1 cellular context compared by ENCODE assay signal in the genomic region with DNA sequence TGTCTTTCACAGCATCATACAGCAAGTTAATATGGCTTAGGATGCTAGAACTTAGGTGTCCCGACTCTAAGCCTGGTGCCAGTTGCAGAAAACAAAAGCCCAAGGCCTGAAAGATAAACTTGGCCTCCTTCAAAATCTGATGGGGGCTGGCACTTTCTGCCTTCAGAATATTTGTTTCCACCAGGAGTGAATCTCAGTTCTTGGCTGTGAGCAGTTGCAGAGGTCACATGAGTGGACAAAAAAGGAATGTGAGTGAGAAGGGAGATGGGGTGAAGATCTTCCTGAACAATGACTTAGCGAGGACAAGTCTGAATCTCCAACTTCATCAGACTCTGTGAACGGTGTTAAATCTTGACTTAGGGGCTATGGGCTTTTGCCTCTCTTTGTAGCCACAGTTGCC.
TF ChIP-seq lines count a peak whose summit lies in the region.

No MANE protein-coding gene starts in this region.

TF ChIP-seq in GM12878, 131 proteins besides CTCF, POLR2A, EP300 and RAD21:
- TF ChIP-seq HCFC1 (IDR thresholded peaks at IDR 0.05; ENCODE audit: low read length), result no peak
- TF ChIP-seq NBN (IDR thresholded peaks at IDR 0.05), result no peak
- TF ChIP-seq NR2C1 (IDR thresholded peaks at IDR 0.05), result no peak
- TF ChIP-seq POLR2AphosphoS2 (IDR thresholded peaks at IDR 0.05; ENCODE audit: low read depth, low read length), result no peak
- TF ChIP-seq SMC3 (IDR thresholded peaks at IDR 0.05; ENCODE audit: borderline replicate concordance, low read length), result no peak
- no peak for TF ChIP-seq RB1 (IDR thresholded peaks at IDR 0.05; ENCODE audit: borderline replicate concordance)
- TF ChIP-seq RELA (IDR thresholded peaks at IDR 0.05; ENCODE audit: borderline replicate concordance, partially characterized antibody), result no peak
- TF ChIP-seq JUND (IDR thresholded peaks at IDR 0.05; ENCODE audit: low read depth, low read length), result no peak
- TF ChIP-seq HDAC2 (IDR thresholded peaks at IDR 0.05), result no peak
- no peak for TF ChIP-seq MEF2A (IDR thresholded peaks at IDR 0.05; ENCODE audit: insufficient read depth, low read depth, low read length)
- TF ChIP-seq, protein P1, sequence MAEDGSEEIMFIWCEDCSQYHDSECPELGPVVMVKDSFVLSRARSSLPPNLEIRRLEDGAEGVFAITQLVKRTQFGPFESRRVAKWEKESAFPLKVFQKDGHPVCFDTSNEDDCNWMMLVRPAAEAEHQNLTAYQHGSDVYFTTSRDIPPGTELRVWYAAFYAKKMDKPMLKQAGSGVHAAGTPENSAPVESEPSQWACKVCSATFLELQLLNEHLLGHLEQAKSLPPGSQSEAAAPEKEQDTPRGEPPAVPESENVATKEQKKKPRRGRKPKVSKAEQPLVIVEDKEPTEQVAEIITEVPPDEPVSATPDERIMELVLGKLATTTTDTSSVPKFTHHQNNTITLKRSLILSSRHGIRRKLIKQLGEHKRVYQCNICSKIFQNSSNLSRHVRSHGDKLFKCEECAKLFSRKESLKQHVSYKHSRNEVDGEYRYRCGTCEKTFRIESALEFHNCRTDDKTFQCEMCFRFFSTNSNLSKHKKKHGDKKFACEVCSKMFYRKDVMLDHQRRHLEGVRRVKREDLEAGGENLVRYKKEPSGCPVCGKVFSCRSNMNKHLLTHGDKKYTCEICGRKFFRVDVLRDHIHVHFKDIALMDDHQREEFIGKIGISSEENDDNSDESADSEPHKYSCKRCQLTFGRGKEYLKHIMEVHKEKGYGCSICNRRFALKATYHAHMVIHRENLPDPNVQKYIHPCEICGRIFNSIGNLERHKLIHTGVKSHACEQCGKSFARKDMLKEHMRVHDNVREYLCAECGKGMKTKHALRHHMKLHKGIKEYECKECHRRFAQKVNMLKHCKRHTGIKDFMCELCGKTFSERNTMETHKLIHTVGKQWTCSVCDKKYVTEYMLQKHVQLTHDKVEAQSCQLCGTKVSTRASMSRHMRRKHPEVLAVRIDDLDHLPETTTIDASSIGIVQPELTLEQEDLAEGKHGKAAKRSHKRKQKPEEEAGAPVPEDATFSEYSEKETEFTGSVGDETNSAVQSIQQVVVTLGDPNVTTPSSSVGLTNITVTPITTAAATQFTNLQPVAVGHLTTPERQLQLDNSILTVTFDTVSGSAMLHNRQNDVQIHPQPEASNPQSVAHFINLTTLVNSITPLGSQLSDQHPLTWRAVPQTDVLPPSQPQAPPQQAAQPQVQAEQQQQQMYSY (CRISPR knock-in tag; IDR thresholded peaks at IDR 0.05), result no peak
- TF ChIP-seq, protein P2, sequence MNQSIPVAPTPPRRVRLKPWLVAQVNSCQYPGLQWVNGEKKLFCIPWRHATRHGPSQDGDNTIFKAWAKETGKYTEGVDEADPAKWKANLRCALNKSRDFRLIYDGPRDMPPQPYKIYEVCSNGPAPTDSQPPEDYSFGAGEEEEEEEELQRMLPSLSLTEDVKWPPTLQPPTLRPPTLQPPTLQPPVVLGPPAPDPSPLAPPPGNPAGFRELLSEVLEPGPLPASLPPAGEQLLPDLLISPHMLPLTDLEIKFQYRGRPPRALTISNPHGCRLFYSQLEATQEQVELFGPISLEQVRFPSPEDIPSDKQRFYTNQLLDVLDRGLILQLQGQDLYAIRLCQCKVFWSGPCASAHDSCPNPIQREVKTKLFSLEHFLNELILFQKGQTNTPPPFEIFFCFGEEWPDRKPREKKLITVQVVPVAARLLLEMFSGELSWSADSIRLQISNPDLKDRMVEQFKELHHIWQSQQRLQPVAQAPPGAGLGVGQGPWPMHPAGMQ (IDR thresholded peaks at IDR 0.05; ENCODE audit: borderline replicate concordance), result no peak
